Comparison of ENCODE assay signal across 1 cellular context in the genomic region with DNA sequence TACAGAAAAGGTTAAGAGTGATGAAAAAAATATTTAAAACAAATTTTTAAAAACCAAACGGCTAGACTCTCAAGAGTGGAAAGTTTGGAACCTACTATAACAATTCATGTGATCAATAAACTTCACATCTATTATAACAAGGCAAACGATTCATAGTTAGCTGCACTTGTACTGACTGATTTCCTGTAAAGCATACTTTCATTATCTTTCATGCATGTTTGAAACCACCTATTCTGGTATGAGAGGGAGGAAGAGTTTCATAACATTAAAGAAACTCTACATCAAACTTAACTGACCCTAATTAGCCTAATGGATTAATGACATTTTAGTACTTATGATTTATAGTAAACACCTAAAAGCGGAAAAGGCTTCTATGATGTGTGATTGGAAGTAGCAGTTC.
TF ChIP-seq lines count a peak whose summit lies in the region.

No MANE protein-coding gene starts in this region.

TF ChIP-seq in GM12878, 131 proteins besides CTCF, POLR2A, EP300 and RAD21 (continued from another document):
- TF ChIP-seq SP1 (IDR thresholded peaks at IDR 0.05; ENCODE audit: low read depth, low read length) (no peak), ZBED1 (IDR thresholded peaks at IDR 0.05; ENCODE audit: borderline replicate concordance) (no peak), ETV6 (conservative IDR thresholded peaks at IDR 0.05 in 1 of 2, IDR thresholded peaks at IDR 0.05 in 1 of 2; ENCODE audit: borderline replicate concordance in 1 of 2, low read depth in 1 of 2) (no peak), SUPT20H (IDR thresholded peaks at IDR 0.05; ENCODE audit: borderline replicate concordance, control insufficient read depth, low read depth, low read length) (no peak), NFIC (IDR thresholded peaks at IDR 0.05; ENCODE audit: low read depth, low read length) (no peak)
